1 cellular context compared by ENCODE assay signal in genomic region chrX:31353095-31353494, GRCh38.
TF ChIP-seq lines count a peak whose summit lies in the region.

No MANE protein-coding gene starts in this region.

TF ChIP-seq in SK-N-SH treated with all-trans-retinoic acid at 6 μM for 48 hours, 23 proteins besides CTCF, POLR2A, EP300 and RAD21 (continued from another document):
- TF ChIP-seq POU6F1 (CRISPR knock-in tag; IDR thresholded peaks at IDR 0.05; ENCODE audit: borderline replicate concordance, low read depth) (no peak), ZNF565 (CRISPR knock-in tag; conservative IDR thresholded peaks at IDR 0.05; ENCODE audit: low read depth) (no peak), ZC3H10 (CRISPR knock-in tag; IDR thresholded peaks at IDR 0.05) (no peak), PATZ1 (CRISPR knock-in tag; IDR thresholded peaks at IDR 0.05; ENCODE audit: borderline replicate concordance) (no peak), CREB5 (CRISPR knock-in tag; IDR thresholded peaks at IDR 0.05; ENCODE audit: low read depth) (no peak), ZFP3 (CRISPR knock-in tag; IDR thresholded peaks at IDR 0.05) (no peak)
TF ChIP-seq in SK-N-SH treated with all-trans-retinoic acid at 6 μM for 48 hours: peak in this region for 0.
